Comparison of ENCODE assay signal across 10 cellular contexts in the genomic region with DNA sequence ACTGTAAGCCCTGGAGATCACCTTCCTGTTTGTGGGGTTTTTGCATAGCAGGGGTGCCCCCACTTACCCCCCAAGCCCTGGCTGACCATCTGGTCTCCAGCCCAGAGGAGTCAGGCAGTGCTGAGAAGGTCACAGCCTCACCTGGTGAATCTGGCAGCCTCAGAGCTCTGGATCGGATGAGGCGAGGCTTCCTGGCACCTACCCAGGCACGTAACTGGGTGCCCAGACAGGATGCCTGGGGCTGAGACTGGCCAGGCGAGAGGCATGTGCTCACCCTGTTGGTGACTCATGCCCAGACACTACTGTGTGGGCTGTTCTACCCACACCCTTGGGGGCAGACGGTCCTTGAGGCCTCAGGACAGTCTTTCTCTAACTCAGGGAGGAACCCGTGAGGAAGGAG. TPM values are rescaled to one million over a fixed set of nuclear protein-coding genes. Genes with fewer than 3 reads are reported as not detected.
A peak's percentile ranks its signal among the peaks of the same experiment; 100 is the strongest.
DNase-seq lines count a peak whose midpoint lies in the region; ATAC-seq, FAIRE-seq and TF ChIP-seq lines count a peak whose summit lies in the region.
"Had no signal": no experiment of that assay in that cellular context is flagged by ENCODE, and none has a peak within 500 bp of the region (broad histone marks: within the 10 kb centered on the region; RNA-seq: fewer than 3 reads in every experiment).

No MANE protein-coding gene starts in this region.

- no peaks in the 10 kb centered on the region for H3K27me3 ChIP-seq in body of pancreas
- H3K27me3 ChIP-seq in kidney epithelial cell (ENCODE audit: control insufficient read depth, insufficient read depth, low read length), result no peaks in the 10 kb centered on the region
- H3K27me3 ChIP-seq: cardiac muscle cell had no signal

- H3K36me3 ChIP-seq in body of pancreas (replicated peaks in 1 of 2; ENCODE audit: insufficient read depth in 1 of 2, low read depth in 2 of 2), result no peaks in the 10 kb centered on the region
- no peaks in the 10 kb centered on the region for H3K36me3 ChIP-seq in kidney epithelial cell (ENCODE audit: control insufficient read depth, insufficient read depth, low read length)
- H3K36me3 ChIP-seq: cardiac muscle cell had no signal

- intact Hi-C loops in body of pancreas (cut with DNase I), result no loop called here

- DNase-seq in 8988T (peak; percentile 73), HTR-8/SVneo (ENCODE audit: insufficient read length, low spot score) (peak; percentile 88), body of pancreas (peak; percentile 64 to 96 (median 82)), kidney epithelial cell (ENCODE audit: low read depth) (peak; percentile 98), NAMALWA (ENCODE audit: low spot score) (no peak)
- no peak for DNase-seq in activated CD4-positive, alpha-beta T cell treated with anti-CD3 and anti-CD28 coated beads for 48 hours
- DNase-seq: DMS79 had no signal

- H3K4me3 ChIP-seq in body of pancreas, result no peak overlapping the region
- H3K4me3 ChIP-seq in kidney epithelial cell (ENCODE audit: low read depth, low read length), result no peak overlapping the region
- H3K4me3 ChIP-seq: cardiac muscle cell had no signal

- H3K9me3 ChIP-seq in body of pancreas, result no peaks in the 10 kb centered on the region

- TF ChIP-seq CTCF in body of pancreas (IDR thresholded peaks at IDR 0.05) (no peak), kidney epithelial cell (IDR thresholded peaks at IDR 0.05; ENCODE audit: insufficient read depth, low read length, poor library complexity, severe bottlenecking) (no peak)

- WGBS in body of pancreas, 2 donors, result 21 to 25% methylated on average over 2 to 6 of the region's 6 CpGs

- FAIRE-seq in HTR-8/SVneo (lab: Jason Lieb, UNC), result peak; percentile 97

- H3K27ac ChIP-seq in body of pancreas, result peak overlapping the region; percentile 44 to 75 (median 60)
- H3K27ac ChIP-seq: cardiac muscle cell had no signal

- TF ChIP-seq POLR2A in body of pancreas (IDR thresholded peaks at IDR 0.05), result peak in 1 of 3 donors; percentile 19

- peaks cover 16% of the 10 kb centered on the region for H3K4me1 ChIP-seq in body of pancreas

- ATAC-seq in body of pancreas, result peak; percentile 72
- no peak for ATAC-seq in GM19324 (IDR thresholded peaks at IDR 0.05; ENCODE audit: low FRiP score, unreplicated experiment)
- ATAC-seq in HG03139 (IDR thresholded peaks at IDR 0.05; ENCODE audit: unreplicated experiment), result no peak

RNA-seq across cellular contexts. Expression of gene PADI3, which starts 15.2 kb away (rescaled TPM):
- total RNA-seq in body of pancreas, result not detected
- total RNA-seq in kidney epithelial cell, result 0.04 TPM in 1 of 2 replicates, not detected in the other

RNA-seq across cellular contexts. Expression of gene PADI1, which starts 28.7 kb away (rescaled TPM):
- total RNA-seq in body of pancreas (not detected), kidney epithelial cell (1.3 and 2.4 TPM in 2 replicates)

Comparison
In these comparisons a context has a peak if more than half of its experiments do, and no peak if none do; other contexts are left out.
1. DNase-seq: peak in 8988T (single experiment), HTR-8/SVneo (single experiment), body of pancreas (4 of 4) and kidney epithelial cell (single experiment); none in activated CD4-positive, alpha-beta T cell treated with anti-CD3 and anti-CD28 coated beads for 48 hours (single experiment) and NAMALWA (single experiment).